In the genomic region with DNA sequence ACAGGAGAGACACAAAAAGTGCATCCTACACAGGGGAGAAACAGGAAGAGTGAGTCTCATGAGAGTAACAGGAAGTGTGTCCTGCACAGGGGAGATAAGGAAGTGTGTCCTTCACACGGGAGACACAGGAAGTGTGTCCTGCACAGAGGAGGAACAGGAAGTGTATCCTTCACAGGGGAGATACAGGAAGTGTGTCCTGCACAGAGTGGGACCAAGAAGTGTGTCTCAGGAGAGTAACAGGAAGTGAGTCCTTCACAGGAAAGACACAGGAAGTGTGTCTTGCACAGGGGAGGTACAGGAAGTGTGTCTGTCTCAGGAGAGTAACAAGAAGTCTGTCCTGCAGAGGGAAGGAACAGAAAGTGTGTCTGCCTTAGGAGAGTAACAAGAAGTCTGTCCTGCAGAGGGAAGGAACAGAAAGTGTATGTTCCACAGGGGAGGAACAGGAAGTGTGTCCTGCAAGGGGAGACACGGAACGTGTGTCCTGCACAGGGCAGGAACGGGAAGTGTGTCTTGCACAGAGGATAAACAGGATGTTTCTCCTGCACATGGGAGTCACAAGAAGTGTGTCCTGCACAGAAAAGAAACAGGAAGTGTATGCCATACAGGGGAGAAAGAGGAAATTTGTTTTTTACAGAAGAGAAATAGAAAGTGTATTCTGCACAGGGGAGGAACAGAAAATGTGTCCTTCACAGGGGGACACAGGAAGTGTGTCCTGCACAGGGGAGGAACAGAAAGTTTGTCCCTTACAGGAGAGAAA, we compare ENCODE assay signal across 2 cellular contexts.
TF ChIP-seq lines count a peak whose summit lies in the region.

No MANE protein-coding gene starts in this region.

TF ChIP-seq in HCT116, 20 proteins besides CTCF, POLR2A, EP300 and RAD21 (continued from another document):
- TF ChIP-seq, protein P1, sequence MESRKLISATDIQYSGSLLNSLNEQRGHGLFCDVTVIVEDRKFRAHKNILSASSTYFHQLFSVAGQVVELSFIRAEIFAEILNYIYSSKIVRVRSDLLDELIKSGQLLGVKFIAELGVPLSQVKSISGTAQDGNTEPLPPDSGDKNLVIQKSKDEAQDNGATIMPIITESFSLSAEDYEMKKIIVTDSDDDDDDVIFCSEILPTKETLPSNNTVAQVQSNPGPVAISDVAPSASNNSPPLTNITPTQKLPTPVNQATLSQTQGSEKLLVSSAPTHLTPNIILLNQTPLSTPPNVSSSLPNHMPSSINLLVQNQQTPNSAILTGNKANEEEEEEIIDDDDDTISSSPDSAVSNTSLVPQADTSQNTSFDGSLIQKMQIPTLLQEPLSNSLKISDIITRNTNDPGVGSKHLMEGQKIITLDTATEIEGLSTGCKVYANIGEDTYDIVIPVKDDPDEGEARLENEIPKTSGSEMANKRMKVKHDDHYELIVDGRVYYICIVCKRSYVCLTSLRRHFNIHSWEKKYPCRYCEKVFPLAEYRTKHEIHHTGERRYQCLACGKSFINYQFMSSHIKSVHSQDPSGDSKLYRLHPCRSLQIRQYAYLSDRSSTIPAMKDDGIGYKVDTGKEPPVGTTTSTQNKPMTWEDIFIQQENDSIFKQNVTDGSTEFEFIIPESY (IDR thresholded peaks at IDR 0.05; ENCODE audit: extremely low read depth, insufficient replicate concordance, low read length) = no peak
- TF ChIP-seq, protein P2, sequence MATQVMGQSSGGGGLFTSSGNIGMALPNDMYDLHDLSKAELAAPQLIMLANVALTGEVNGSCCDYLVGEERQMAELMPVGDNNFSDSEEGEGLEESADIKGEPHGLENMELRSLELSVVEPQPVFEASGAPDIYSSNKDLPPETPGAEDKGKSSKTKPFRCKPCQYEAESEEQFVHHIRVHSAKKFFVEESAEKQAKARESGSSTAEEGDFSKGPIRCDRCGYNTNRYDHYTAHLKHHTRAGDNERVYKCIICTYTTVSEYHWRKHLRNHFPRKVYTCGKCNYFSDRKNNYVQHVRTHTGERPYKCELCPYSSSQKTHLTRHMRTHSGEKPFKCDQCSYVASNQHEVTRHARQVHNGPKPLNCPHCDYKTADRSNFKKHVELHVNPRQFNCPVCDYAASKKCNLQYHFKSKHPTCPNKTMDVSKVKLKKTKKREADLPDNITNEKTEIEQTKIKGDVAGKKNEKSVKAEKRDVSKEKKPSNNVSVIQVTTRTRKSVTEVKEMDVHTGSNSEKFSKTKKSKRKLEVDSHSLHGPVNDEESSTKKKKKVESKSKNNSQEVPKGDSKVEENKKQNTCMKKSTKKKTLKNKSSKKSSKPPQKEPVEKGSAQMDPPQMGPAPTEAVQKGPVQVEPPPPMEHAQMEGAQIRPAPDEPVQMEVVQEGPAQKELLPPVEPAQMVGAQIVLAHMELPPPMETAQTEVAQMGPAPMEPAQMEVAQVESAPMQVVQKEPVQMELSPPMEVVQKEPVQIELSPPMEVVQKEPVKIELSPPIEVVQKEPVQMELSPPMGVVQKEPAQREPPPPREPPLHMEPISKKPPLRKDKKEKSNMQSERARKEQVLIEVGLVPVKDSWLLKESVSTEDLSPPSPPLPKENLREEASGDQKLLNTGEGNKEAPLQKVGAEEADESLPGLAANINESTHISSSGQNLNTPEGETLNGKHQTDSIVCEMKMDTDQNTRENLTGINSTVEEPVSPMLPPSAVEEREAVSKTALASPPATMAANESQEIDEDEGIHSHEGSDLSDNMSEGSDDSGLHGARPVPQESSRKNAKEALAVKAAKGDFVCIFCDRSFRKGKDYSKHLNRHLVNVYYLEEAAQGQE (IDR thresholded peaks at IDR 0.05; ENCODE audit: low read depth) = no peak
- TF ChIP-seq TCF7L2 (IDR thresholded peaks at IDR 0.05; ENCODE audit: borderline replicate concordance, extremely low read depth, insufficient read depth, insufficient read length) (no peak), ELF1 (IDR thresholded peaks at IDR 0.05; ENCODE audit: borderline replicate concordance, low read depth) (peak; percentile 71), CEBPB (IDR thresholded peaks at IDR 0.05; ENCODE audit: low read depth) (no peak), EGR1 (IDR thresholded peaks at IDR 0.05; ENCODE audit: low read depth) (no peak), ZNF274 (IDR thresholded peaks at IDR 0.05; ENCODE audit: low read depth, low read length) (no peak), CBX3 (IDR thresholded peaks at IDR 0.05; ENCODE audit: low read depth) (no peak), ZFX (IDR thresholded peaks at IDR 0.05) (no peak), SP1 (IDR thresholded peaks at IDR 0.05; ENCODE audit: low read depth) (peak; percentile 6; the same call in 1 of the 2 replicates), SIN3A (IDR thresholded peaks at IDR 0.05; ENCODE audit: low read depth) (peak; percentile 43; the same call in 1 of the 2 replicates)

TF ChIP-seq in WTC11, 78 proteins besides CTCF, POLR2A, EP300 and RAD21 (continued from another document):
- TF ChIP-seq, protein P3, sequence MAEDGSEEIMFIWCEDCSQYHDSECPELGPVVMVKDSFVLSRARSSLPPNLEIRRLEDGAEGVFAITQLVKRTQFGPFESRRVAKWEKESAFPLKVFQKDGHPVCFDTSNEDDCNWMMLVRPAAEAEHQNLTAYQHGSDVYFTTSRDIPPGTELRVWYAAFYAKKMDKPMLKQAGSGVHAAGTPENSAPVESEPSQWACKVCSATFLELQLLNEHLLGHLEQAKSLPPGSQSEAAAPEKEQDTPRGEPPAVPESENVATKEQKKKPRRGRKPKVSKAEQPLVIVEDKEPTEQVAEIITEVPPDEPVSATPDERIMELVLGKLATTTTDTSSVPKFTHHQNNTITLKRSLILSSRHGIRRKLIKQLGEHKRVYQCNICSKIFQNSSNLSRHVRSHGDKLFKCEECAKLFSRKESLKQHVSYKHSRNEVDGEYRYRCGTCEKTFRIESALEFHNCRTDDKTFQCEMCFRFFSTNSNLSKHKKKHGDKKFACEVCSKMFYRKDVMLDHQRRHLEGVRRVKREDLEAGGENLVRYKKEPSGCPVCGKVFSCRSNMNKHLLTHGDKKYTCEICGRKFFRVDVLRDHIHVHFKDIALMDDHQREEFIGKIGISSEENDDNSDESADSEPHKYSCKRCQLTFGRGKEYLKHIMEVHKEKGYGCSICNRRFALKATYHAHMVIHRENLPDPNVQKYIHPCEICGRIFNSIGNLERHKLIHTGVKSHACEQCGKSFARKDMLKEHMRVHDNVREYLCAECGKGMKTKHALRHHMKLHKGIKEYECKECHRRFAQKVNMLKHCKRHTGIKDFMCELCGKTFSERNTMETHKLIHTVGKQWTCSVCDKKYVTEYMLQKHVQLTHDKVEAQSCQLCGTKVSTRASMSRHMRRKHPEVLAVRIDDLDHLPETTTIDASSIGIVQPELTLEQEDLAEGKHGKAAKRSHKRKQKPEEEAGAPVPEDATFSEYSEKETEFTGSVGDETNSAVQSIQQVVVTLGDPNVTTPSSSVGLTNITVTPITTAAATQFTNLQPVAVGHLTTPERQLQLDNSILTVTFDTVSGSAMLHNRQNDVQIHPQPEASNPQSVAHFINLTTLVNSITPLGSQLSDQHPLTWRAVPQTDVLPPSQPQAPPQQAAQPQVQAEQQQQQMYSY (CRISPR knock-in tag; IDR thresholded peaks at IDR 0.05) = no peak
- TF ChIP-seq TEAD4 (CRISPR knock-in tag; IDR thresholded peaks at IDR 0.05) = no peak
- TF ChIP-seq NR2C2 (CRISPR knock-in tag; IDR thresholded peaks at IDR 0.05) = no peak
- no peak for TF ChIP-seq KAT7 (CRISPR knock-in tag; IDR thresholded peaks at IDR 0.05; ENCODE audit: borderline replicate concordance)
- TF ChIP-seq, protein P4, sequence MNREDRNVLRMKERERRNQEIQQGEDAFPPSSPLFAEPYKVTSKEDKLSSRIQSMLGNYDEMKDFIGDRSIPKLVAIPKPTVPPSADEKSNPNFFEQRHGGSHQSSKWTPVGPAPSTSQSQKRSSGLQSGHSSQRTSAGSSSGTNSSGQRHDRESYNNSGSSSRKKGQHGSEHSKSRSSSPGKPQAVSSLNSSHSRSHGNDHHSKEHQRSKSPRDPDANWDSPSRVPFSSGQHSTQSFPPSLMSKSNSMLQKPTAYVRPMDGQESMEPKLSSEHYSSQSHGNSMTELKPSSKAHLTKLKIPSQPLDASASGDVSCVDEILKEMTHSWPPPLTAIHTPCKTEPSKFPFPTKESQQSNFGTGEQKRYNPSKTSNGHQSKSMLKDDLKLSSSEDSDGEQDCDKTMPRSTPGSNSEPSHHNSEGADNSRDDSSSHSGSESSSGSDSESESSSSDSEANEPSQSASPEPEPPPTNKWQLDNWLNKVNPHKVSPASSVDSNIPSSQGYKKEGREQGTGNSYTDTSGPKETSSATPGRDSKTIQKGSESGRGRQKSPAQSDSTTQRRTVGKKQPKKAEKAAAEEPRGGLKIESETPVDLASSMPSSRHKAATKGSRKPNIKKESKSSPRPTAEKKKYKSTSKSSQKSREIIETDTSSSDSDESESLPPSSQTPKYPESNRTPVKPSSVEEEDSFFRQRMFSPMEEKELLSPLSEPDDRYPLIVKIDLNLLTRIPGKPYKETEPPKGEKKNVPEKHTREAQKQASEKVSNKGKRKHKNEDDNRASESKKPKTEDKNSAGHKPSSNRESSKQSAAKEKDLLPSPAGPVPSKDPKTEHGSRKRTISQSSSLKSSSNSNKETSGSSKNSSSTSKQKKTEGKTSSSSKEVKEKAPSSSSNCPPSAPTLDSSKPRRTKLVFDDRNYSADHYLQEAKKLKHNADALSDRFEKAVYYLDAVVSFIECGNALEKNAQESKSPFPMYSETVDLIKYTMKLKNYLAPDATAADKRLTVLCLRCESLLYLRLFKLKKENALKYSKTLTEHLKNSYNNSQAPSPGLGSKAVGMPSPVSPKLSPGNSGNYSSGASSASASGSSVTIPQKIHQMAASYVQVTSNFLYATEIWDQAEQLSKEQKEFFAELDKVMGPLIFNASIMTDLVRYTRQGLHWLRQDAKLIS (CRISPR knock-in tag; IDR thresholded peaks at IDR 0.05; ENCODE audit: borderline replicate concordance) = no peak
- TF ChIP-seq, protein P5, sequence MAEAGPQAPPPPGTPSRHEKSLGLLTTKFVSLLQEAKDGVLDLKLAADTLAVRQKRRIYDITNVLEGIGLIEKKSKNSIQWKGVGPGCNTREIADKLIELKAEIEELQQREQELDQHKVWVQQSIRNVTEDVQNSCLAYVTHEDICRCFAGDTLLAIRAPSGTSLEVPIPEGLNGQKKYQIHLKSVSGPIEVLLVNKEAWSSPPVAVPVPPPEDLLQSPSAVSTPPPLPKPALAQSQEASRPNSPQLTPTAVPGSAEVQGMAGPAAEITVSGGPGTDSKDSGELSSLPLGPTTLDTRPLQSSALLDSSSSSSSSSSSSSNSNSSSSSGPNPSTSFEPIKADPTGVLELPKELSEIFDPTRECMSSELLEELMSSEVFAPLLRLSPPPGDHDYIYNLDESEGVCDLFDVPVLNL (CRISPR knock-in tag; IDR thresholded peaks at IDR 0.05; ENCODE audit: borderline replicate concordance, low read depth) = no peak
